8 cellular contexts compared by ENCODE assay signal in genomic region chr4:40199999-40200880, GRCh38. TPM values are rescaled to one million over a fixed set of nuclear protein-coding genes. Genes with fewer than 3 reads are reported as not detected.
DNase-seq lines count a peak whose midpoint lies in the region; ATAC-seq and TF ChIP-seq lines count a peak whose summit lies in the region.

No MANE protein-coding gene starts in this region.

- H3K27ac Mint-ChIP-seq in activated naive CD8-positive, alpha-beta T cell treated with anti-CD3 and anti-CD28 coated beads, Interleukin-2, amount 10 ng/mL, durations not matched to agents 7 days and 5 days: peak overlapping the region; percentile 97

- WGBS in smooth muscle cell (ENCODE audit: low lambda C conversion rate): 82% methylated on average over 15 of the region's 15 CpGs

- H3K4me2 ChIP-seq in smooth muscle cell: peak overlapping the region; percentile 22

- no peaks in the 10 kb centered on the region for H3K36me3 ChIP-seq in smooth muscle cell (ENCODE audit: low read depth)

- H3K4me1 Mint-ChIP-seq in activated naive CD8-positive, alpha-beta T cell treated with anti-CD3 and anti-CD28 coated beads, Interleukin-2, amount 10 ng/mL, durations not matched to agents 7 days and 5 days: peaks cover 40% of the 10 kb centered on the region

- H3K79me2 ChIP-seq in smooth muscle cell (ENCODE audit: low read depth): no peaks in the 10 kb centered on the region

- H3K36me3 Mint-ChIP-seq in activated naive CD8-positive, alpha-beta T cell treated with anti-CD3 and anti-CD28 coated beads, Interleukin-2, amount 10 ng/mL, durations not matched to agents 7 days and 5 days: peaks cover 70% of the 10 kb centered on the region

- H3K9me3 ChIP-seq in smooth muscle cell (replicated peaks; ENCODE audit: low read depth): no peaks in the 10 kb centered on the region

- POLR2A ChIA-PET in activated naive CD8-positive, alpha-beta T cell treated with anti-CD3 and anti-CD28 coated beads, Interleukin-2, amount 10 ng/mL, durations not matched to agents 7 days and 5 days (lab: Charles Lee): interaction anchor here (0.5 to 11.5 kb wide), 32 partner anchors 9 to 351 kb away, joined by 3 to 360 read pairs (median 8); partner anchors contain the start of gene N4BP2

- no peak overlapping the region for H3K27ac ChIP-seq in smooth muscle cell (ENCODE audit: low read depth)

- peak overlapping the region; percentile 93 for H3K4me3 Mint-ChIP-seq in activated naive CD8-positive, alpha-beta T cell treated with anti-CD3 and anti-CD28 coated beads, Interleukin-2, amount 10 ng/mL, durations not matched to agents 7 days and 5 days

- no peaks in the 10 kb centered on the region for H4K20me1 ChIP-seq in smooth muscle cell (ENCODE audit: low read depth)

- no peaks in the 10 kb centered on the region for H3K27me3 Mint-ChIP-seq in activated naive CD8-positive, alpha-beta T cell treated with anti-CD3 and anti-CD28 coated beads, Interleukin-2, amount 10 ng/mL, durations not matched to agents 7 days and 5 days

- no peaks in the 10 kb centered on the region for H3F3A ChIP-seq in smooth muscle cell (ENCODE audit: low read depth)

- peak overlapping the region; percentile 7 for H2AFZ ChIP-seq in smooth muscle cell (ENCODE audit: low read depth)

- no peaks in the 10 kb centered on the region for H3K27me3 ChIP-seq in smooth muscle cell (ENCODE audit: low read depth)

- peaks cover 21% of the 10 kb centered on the region for H3K4me1 ChIP-seq in smooth muscle cell (ENCODE audit: low read depth)

- DNase-seq in SIG-M5 (lab: John Stamatoyannopoulos, UW) (peak; percentile 19), smooth muscle cell (lab: John Stamatoyannopoulos, UW; ENCODE audit: unreplicated experiment) (no peak), GOT3 (lab: John Stamatoyannopoulos, UW) (no peak), ecto neural progenitor cell (ENCODE audit: low spot score) (no peak), DMS114 treated with DMSO at 0.1 percent for 48 hours (lab: John Stamatoyannopoulos, UW; ENCODE audit: unreplicated experiment) (no peak)
- peak; percentile 76 for DNase-seq in activated naive CD8-positive, alpha-beta T cell treated with anti-CD3 and anti-CD28 coated beads, Interleukin-2, amount 10 ng/mL, durations not matched to agents 7 days and 5 days

- ATAC-seq in GM18909 (IDR thresholded peaks at IDR 0.05; ENCODE audit: poor library complexity, unreplicated experiment) (peak; percentile 62), HG03039 (IDR thresholded peaks at IDR 0.05; ENCODE audit: unreplicated experiment) (peak; percentile 40)
- ATAC-seq in activated naive CD8-positive, alpha-beta T cell treated with anti-CD3 and anti-CD28 coated beads, Interleukin-2, amount 10 ng/mL, durations not matched to agents 7 days and 5 days (ENCODE audit: low read depth): peak; percentile 43

- no peak overlapping the region for H3K4me3 ChIP-seq in smooth muscle cell

- H3K9ac ChIP-seq in smooth muscle cell (ENCODE audit: low read depth): no peak overlapping the region

- no peaks in the 10 kb centered on the region for H3K9me3 Mint-ChIP-seq in activated naive CD8-positive, alpha-beta T cell treated with anti-CD3 and anti-CD28 coated beads, Interleukin-2, amount 10 ng/mL, durations not matched to agents 7 days and 5 days

- no peak for TF ChIP-seq CTCF in smooth muscle cell (IDR thresholded peaks at IDR 0.05; ENCODE audit: borderline replicate concordance, insufficient read depth, poor library complexity, severe bottlenecking)

RNA-seq across cellular contexts. Expression of gene RHOH, which starts 3.4 kb away (rescaled TPM):
- total RNA-seq in activated naive CD8-positive, alpha-beta T cell treated with anti-CD3 and anti-CD28 coated beads, Interleukin-2, amount 10 ng/mL, durations not matched to agents 7 days and 5 days: 100 to 1,000 TPM; 187 to 190 TPM
- not detected in 2 replicates for total RNA-seq in smooth muscle cell
- 0.46 TPM in 1 of 2 replicates, not detected in the other for polyA plus RNA-seq in smooth muscle cell

Comparison
In these comparisons a context has a peak if more than half of its experiments do, and no peak if none do; other contexts are left out.
1. DNase-seq: peak in SIG-M5 (single experiment) and activated naive CD8-positive, alpha-beta T cell treated with anti-CD3 and anti-CD28 coated beads, Interleukin-2, amount 10 ng/mL, durations not matched to agents 7 days and 5 days (single experiment); none in smooth muscle cell (single experiment), GOT3 (single experiment), ecto neural progenitor cell (single experiment) and DMS114 treated with DMSO at 0.1 percent for 48 hours (single experiment).
2. RNA of gene RHOH, which starts 3.4 kb away (total RNA-seq): 187 to 190 TPM in activated naive CD8-positive, alpha-beta T cell treated with anti-CD3 and anti-CD28 coated beads, Interleukin-2, amount 10 ng/mL, durations not matched to agents 7 days and 5 days; not detected in smooth muscle cell; every median in the first group is over 100 times any median in the second.
3. Peak in every context shown above with its lines, with median percentiles within 50 percentile points of each other: ATAC-seq.